In genomic region chr4:8726344-8726851, GRCh38 we compare ENCODE assay signal across 26 cellular contexts.
DNase-seq lines count a peak whose midpoint lies in the region; ATAC-seq, FAIRE-seq and TF ChIP-seq lines count a peak whose summit lies in the region.
"Had no signal": no experiment of that assay in that cellular context is flagged by ENCODE, and none has a peak within 500 bp of the region (broad histone marks: within the 10 kb centered on the region; RNA-seq: fewer than 3 reads in every experiment).

No MANE protein-coding gene starts in this region.

- H3K4me1 Mint-ChIP-seq in activated CD4-positive, alpha-beta memory T cell treated with anti-CD3 and anti-CD28 coated beads, Interleukin-2, amount 10 ng/mL, durations not matched to agents 7 days and 5 days = no peaks in the 10 kb centered on the region
- no peaks in the 10 kb centered on the region for H3K4me1 Mint-ChIP-seq in activated CD4-positive, alpha-beta memory T cell treated with anti-CD3 and anti-CD28 coated beads for 36 hours (ENCODE audit: low read depth)
- H3K4me1 Mint-ChIP-seq: activated naive CD8-positive, alpha-beta T cell treated with anti-CD3 and anti-CD28 coated beads for 36 hours had no signal

- H3K36me3 Mint-ChIP-seq in activated CD4-positive, alpha-beta memory T cell treated with anti-CD3 and anti-CD28 coated beads, Interleukin-2, amount 10 ng/mL, durations not matched to agents 7 days and 5 days (ENCODE audit: low read depth) = no peaks in the 10 kb centered on the region
- H3K36me3 Mint-ChIP-seq in activated CD4-positive, alpha-beta memory T cell treated with anti-CD3 and anti-CD28 coated beads for 36 hours = no peaks in the 10 kb centered on the region
- H3K36me3 Mint-ChIP-seq: activated naive CD8-positive, alpha-beta T cell treated with anti-CD3 and anti-CD28 coated beads for 36 hours; naive thymus-derived CD8-positive, alpha-beta T cell had no signal

- H3K27me3 ChIP-seq in spleen (replicated peaks in 1 of 7) = peaks cover 0 to 31% (median 0%) of the 10 kb centered on the region in 7 donors

- no peak for ATAC-seq in GM19035 (IDR thresholded peaks at IDR 0.05; ENCODE audit: unreplicated experiment)
- ATAC-seq: body of pancreas; GM12878; naive thymus-derived CD8-positive, alpha-beta T cell had no signal

- H3K9me3 Mint-ChIP-seq in activated CD4-positive, alpha-beta memory T cell treated with anti-CD3 and anti-CD28 coated beads, Interleukin-2, amount 10 ng/mL, durations not matched to agents 7 days and 5 days = no peaks in the 10 kb centered on the region
- H3K9me3 Mint-ChIP-seq in activated CD4-positive, alpha-beta memory T cell treated with anti-CD3 and anti-CD28 coated beads for 36 hours = no peaks in the 10 kb centered on the region
- H3K9me3 Mint-ChIP-seq: activated naive CD8-positive, alpha-beta T cell treated with anti-CD3 and anti-CD28 coated beads for 36 hours had no signal

- POLR2A ChIA-PET in activated CD4-positive, alpha-beta memory T cell treated with anti-CD3 and anti-CD28 coated beads, Interleukin-2, amount 10 ng/mL, durations not matched to agents 7 days and 5 days (lab: Charles Lee) = no interaction called here
- POLR2A ChIA-PET in activated CD4-positive, alpha-beta memory T cell treated with anti-CD3 and anti-CD28 coated beads for 36 hours (lab: Charles Lee) = no interaction called here

- H3K4me1 ChIP-seq in kidney (ENCODE audit: control insufficient read depth in 1 of 2, insufficient read depth in 1 of 2, low read depth in 1 of 2, low read length in 2 of 2) (no peaks in the 10 kb centered on the region), spleen (no peaks in the 10 kb centered on the region)

- CTCF ChIA-PET in activated CD4-positive, alpha-beta memory T cell treated with anti-CD3 and anti-CD28 coated beads, Interleukin-2, amount 10 ng/mL, durations not matched to agents 7 days and 5 days (lab: Charles Lee) = no interaction called here
- CTCF ChIA-PET in activated CD4-positive, alpha-beta memory T cell treated with anti-CD3 and anti-CD28 coated beads for 36 hours (lab: Charles Lee) = no interaction called here

- no peak overlapping the region for H3K9ac ChIP-seq in kidney (ENCODE audit: low read length in 2 of 2)

- H3K27ac ChIP-seq in kidney (ENCODE audit: low read depth in 2 of 2, low read length in 2 of 2) (no peak overlapping the region), spleen (no peak overlapping the region)
- H3K27ac ChIP-seq: body of pancreas, PC-9, SK-N-MC had no signal

- 27 to 59% (median 49%) methylated on average over 2 to 9 of the region's 9 CpGs for WGBS in spleen, 5 donors

- peak; percentile 2 for DNase-seq in activated CD4-positive, alpha-beta memory T cell treated with anti-CD3 and anti-CD28 coated beads, Interleukin-2, amount 10 ng/mL, durations not matched to agents 7 days and 5 days
- no peak for DNase-seq in activated CD4-positive, alpha-beta memory T cell treated with anti-CD3 and anti-CD28 coated beads for 36 hours
- DNase-seq in NCI-H69 (lab: John Stamatoyannopoulos, UW) = peak; percentile 14
- peak; percentile 50 for DNase-seq in kidney
- DNase-seq in spleen = peak; percentile 54
- no peak for DNase-seq in LoVo (ENCODE audit: low spot score)
- no peak for DNase-seq in NCI-H1930 (lab: John Stamatoyannopoulos, UW)
- DNase-seq: activated CD4-positive, alpha-beta T cell treated with anti-CD3 and anti-CD28 coated beads for 4 hours; activated naive CD8-positive, alpha-beta T cell treated with anti-CD3 and anti-CD28 coated beads for 36 hours; activated T-cell treated with anti-CD3 and anti-CD28 coated beads, Interleukin-2, amount 50 U/mL, for 1 hour; GF-D8; GOT3; mammary epithelial cell; NCI-H1417 treated with DMSO at 0.1 percent for 48 hours; NCI-H2171 treated with DMSO at 0.1 percent for 48 hours; PC-9; stimulated activated CD4-positive, alpha-beta T cell treated with anti-CD3 and anti-CD28 coated beads, Interleukin-4, amount 100 ng/mL, for 24 hours; T-helper 9 cell had no signal

- no peak overlapping the region for H3K4me3 Mint-ChIP-seq in activated CD4-positive, alpha-beta memory T cell treated with anti-CD3 and anti-CD28 coated beads, Interleukin-2, amount 10 ng/mL, durations not matched to agents 7 days and 5 days
- no peak overlapping the region for H3K4me3 Mint-ChIP-seq in activated CD4-positive, alpha-beta memory T cell treated with anti-CD3 and anti-CD28 coated beads for 36 hours
- H3K4me3 Mint-ChIP-seq: activated naive CD8-positive, alpha-beta T cell treated with anti-CD3 and anti-CD28 coated beads for 36 hours; naive thymus-derived CD8-positive, alpha-beta T cell had no signal

- H3K9me3 ChIP-seq in kidney (ENCODE audit: control insufficient read depth in 1 of 2, low read length in 2 of 2) = no peaks in the 10 kb centered on the region
- H3K9me3 ChIP-seq in spleen = no peaks in the 10 kb centered on the region
- H3K9me3 ChIP-seq: body of pancreas had no signal

- no peak for TF ChIP-seq CTCF in kidney (IDR thresholded peaks at IDR 0.05; ENCODE audit: borderline replicate concordance, extremely low read depth, insufficient read depth)
- TF ChIP-seq CTCF in spleen (IDR thresholded peaks at IDR 0.05 in 8 of 11, conservative IDR thresholded peaks at IDR 0.05 in 3 of 11) = no peak

- H3K4me3 ChIP-seq in kidney (ENCODE audit: low read length in 2 of 2) (no peak overlapping the region), spleen (no peak overlapping the region)
- H3K4me3 ChIP-seq: body of pancreas, GM12878, PC-9, SK-N-MC, smooth muscle cell had no signal

- no peak overlapping the region for H3K27ac Mint-ChIP-seq in activated CD4-positive, alpha-beta memory T cell treated with anti-CD3 and anti-CD28 coated beads, Interleukin-2, amount 10 ng/mL, durations not matched to agents 7 days and 5 days
- H3K27ac Mint-ChIP-seq in activated CD4-positive, alpha-beta memory T cell treated with anti-CD3 and anti-CD28 coated beads for 36 hours = no peak overlapping the region
- H3K27ac Mint-ChIP-seq: activated naive CD8-positive, alpha-beta T cell treated with anti-CD3 and anti-CD28 coated beads for 36 hours; naive thymus-derived CD8-positive, alpha-beta T cell had no signal

- no peak for TF ChIP-seq POLR2A in spleen (IDR thresholded peaks at IDR 0.05)

- intact Hi-C loops in activated CD4-positive, alpha-beta memory T cell treated with anti-CD3 and anti-CD28 coated beads for 36 hours (cut with micrococcal nuclease) = no loop called here
- intact Hi-C loops in kidney (cut with DNase I) = no loop called here
- intact Hi-C loops in spleen (cut with DNase I; ENCODE audit: low total_unique reads) = no loop called here

- no peak for FAIRE-seq in kidney (lab: Jason Lieb, UNC)
- FAIRE-seq: colon, endothelial cell of umbilical vein, GM12878 had no signal

- H3K27me3 Mint-ChIP-seq in activated CD4-positive, alpha-beta memory T cell treated with anti-CD3 and anti-CD28 coated beads, Interleukin-2, amount 10 ng/mL, durations not matched to agents 7 days and 5 days = no peaks in the 10 kb centered on the region
- no peaks in the 10 kb centered on the region for H3K27me3 Mint-ChIP-seq in activated CD4-positive, alpha-beta memory T cell treated with anti-CD3 and anti-CD28 coated beads for 36 hours

- H3K36me3 ChIP-seq in kidney (ENCODE audit: control insufficient read depth in 1 of 2, insufficient read depth in 2 of 2, low read length in 2 of 2) = no peaks in the 10 kb centered on the region
- no peaks in the 10 kb centered on the region for H3K36me3 ChIP-seq in spleen

Comparison
In these comparisons a context has a peak if more than half of its experiments do, and no peak if none do; other contexts are left out.
1. DNase-seq: peak in activated CD4-positive, alpha-beta memory T cell treated with anti-CD3 and anti-CD28 coated beads, Interleukin-2, amount 10 ng/mL, durations not matched to agents 7 days and 5 days (single experiment), NCI-H69 (single experiment), kidney (single experiment) and spleen (single experiment); none in activated CD4-positive, alpha-beta memory T cell treated with anti-CD3 and anti-CD28 coated beads for 36 hours (single experiment), LoVo (single experiment) and NCI-H1930 (0 of 2).